1 cellular context compared by ENCODE assay signal in the genomic region with DNA sequence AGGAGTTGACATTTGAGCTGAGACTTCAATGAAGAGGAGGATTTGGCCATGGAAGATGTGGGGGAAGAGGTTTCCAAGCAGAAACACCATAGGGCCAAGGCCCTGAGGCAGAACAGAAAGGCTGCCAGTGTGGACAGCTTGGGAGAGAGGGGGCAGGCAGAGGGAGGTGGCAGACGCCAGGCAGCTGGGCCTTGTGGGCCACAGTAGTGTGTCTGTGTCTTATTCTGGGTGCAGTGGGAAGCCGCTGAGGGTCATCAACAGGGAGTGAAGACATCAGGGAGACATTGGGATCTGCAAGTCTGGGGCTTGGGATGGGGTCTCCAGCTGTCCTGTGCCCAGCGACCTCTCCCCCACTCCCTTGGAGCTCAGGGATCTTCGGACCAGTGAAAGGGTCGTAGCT.
TF ChIP-seq lines count a peak whose summit lies in the region.

No MANE protein-coding gene starts in this region.

TF ChIP-seq in GM23338, 12 proteins besides CTCF, POLR2A, EP300 and RAD21 (continued from another document):
- TF ChIP-seq, protein P1, sequence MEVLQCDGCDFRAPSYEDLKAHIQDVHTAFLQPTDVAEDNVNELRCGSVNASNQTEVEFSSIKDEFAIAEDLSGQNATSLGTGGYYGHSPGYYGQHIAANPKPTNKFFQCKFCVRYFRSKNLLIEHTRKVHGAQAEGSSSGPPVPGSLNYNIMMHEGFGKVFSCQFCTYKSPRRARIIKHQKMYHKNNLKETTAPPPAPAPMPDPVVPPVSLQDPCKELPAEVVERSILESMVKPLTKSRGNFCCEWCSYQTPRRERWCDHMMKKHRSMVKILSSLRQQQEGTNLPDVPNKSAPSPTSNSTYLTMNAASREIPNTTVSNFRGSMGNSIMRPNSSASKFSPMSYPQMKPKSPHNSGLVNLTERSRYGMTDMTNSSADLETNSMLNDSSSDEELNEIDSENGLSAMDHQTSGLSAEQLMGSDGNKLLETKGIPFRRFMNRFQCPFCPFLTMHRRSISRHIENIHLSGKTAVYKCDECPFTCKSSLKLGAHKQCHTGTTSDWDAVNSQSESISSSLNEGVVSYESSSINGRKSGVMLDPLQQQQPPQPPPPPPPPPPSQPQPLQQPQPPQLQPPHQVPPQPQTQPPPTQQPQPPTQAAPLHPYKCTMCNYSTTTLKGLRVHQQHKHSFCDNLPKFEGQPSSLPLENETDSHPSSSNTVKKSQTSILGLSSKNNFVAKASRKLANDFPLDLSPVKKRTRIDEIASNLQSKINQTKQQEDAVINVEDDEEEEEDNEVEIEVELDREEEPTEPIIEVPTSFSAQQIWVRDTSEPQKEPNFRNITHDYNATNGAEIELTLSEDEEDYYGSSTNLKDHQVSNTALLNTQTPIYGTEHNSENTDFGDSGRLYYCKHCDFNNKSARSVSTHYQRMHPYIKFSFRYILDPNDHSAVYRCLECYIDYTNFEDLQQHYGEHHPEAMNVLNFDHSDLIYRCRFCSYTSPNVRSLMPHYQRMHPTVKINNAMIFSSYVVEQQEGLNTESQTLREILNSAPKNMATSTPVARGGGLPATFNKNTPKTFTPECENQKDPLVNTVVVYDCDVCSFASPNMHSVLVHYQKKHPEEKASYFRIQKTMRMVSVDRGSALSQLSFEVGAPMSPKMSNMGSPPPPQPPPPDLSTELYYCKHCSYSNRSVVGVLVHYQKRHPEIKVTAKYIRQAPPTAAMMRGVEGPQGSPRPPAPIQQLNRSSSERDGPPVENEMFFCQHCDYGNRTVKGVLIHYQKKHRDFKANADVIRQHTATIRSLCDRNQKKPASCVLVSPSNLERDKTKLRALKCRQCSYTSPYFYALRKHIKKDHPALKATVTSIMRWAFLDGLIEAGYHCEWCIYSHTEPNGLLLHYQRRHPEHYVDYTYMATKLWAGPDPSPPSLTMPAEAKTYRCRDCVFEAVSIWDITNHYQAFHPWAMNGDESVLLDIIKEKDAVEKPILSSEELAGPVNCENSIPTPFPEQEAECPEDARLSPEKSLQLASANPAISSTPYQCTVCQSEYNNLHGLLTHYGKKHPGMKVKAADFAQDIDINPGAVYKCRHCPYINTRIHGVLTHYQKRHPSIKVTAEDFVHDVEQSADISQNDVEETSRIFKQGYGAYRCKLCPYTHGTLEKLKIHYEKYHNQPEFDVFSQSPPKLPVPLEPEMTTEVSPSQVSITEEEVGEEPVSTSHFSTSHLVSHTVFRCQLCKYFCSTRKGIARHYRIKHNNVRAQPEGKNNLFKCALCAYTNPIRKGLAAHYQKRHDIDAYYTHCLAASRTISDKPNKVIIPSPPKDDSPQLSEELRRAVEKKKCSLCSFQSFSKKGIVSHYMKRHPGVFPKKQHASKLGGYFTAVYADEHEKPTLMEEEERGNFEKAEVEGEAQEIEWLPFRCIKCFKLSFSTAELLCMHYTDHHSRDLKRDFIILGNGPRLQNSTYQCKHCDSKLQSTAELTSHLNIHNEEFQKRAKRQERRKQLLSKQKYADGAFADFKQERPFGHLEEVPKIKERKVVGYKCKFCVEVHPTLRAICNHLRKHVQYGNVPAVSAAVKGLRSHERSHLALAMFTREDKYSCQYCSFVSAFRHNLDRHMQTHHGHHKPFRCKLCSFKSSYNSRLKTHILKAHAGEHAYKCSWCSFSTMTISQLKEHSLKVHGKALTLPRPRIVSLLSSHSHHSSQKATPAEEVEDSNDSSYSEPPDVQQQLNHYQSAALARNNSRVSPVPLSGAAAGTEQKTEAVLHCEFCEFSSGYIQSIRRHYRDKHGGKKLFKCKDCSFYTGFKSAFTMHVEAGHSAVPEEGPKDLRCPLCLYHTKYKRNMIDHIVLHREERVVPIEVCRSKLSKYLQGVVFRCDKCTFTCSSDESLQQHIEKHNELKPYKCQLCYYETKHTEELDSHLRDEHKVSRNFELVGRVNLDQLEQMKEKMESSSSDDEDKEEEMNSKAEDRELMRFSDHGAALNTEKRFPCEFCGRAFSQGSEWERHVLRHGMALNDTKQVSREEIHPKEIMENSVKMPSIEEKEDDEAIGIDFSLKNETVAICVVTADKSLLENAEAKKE (CRISPR knock-in tag; IDR thresholded peaks at IDR 0.05) = no peak
- TF ChIP-seq, protein P2, sequence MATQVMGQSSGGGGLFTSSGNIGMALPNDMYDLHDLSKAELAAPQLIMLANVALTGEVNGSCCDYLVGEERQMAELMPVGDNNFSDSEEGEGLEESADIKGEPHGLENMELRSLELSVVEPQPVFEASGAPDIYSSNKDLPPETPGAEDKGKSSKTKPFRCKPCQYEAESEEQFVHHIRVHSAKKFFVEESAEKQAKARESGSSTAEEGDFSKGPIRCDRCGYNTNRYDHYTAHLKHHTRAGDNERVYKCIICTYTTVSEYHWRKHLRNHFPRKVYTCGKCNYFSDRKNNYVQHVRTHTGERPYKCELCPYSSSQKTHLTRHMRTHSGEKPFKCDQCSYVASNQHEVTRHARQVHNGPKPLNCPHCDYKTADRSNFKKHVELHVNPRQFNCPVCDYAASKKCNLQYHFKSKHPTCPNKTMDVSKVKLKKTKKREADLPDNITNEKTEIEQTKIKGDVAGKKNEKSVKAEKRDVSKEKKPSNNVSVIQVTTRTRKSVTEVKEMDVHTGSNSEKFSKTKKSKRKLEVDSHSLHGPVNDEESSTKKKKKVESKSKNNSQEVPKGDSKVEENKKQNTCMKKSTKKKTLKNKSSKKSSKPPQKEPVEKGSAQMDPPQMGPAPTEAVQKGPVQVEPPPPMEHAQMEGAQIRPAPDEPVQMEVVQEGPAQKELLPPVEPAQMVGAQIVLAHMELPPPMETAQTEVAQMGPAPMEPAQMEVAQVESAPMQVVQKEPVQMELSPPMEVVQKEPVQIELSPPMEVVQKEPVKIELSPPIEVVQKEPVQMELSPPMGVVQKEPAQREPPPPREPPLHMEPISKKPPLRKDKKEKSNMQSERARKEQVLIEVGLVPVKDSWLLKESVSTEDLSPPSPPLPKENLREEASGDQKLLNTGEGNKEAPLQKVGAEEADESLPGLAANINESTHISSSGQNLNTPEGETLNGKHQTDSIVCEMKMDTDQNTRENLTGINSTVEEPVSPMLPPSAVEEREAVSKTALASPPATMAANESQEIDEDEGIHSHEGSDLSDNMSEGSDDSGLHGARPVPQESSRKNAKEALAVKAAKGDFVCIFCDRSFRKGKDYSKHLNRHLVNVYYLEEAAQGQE (IDR thresholded peaks at IDR 0.05; ENCODE audit: unreplicated experiment) = no peak
- TF ChIP-seq, protein P3, sequence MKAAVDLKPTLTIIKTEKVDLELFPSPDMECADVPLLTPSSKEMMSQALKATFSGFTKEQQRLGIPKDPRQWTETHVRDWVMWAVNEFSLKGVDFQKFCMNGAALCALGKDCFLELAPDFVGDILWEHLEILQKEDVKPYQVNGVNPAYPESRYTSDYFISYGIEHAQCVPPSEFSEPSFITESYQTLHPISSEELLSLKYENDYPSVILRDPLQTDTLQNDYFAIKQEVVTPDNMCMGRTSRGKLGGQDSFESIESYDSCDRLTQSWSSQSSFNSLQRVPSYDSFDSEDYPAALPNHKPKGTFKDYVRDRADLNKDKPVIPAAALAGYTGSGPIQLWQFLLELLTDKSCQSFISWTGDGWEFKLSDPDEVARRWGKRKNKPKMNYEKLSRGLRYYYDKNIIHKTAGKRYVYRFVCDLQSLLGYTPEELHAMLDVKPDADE (IDR thresholded peaks at IDR 0.05) = no peak
TF ChIP-seq in GM23338: peak in this region for 0.
